ENCODE assay signal across 1 cellular context in genomic region chr5:54524082-54524481, GRCh38.
TF ChIP-seq lines count a peak whose summit lies in the region.

No MANE protein-coding gene starts in this region.

TF ChIP-seq in GM23338, 12 proteins besides CTCF, POLR2A, EP300 and RAD21 (continued from another document):
- TF ChIP-seq ZNF462 (CRISPR knock-in tag; IDR thresholded peaks at IDR 0.05) (no peak), REST (IDR thresholded peaks at IDR 0.05; ENCODE audit: unreplicated experiment) (no peak), NANOG (IDR thresholded peaks at IDR 0.05; ENCODE audit: borderline replicate concordance) (no peak), ZNF114 (CRISPR knock-in tag; IDR thresholded peaks at IDR 0.05) (no peak), STAT1 (IDR thresholded peaks at IDR 0.05; ENCODE audit: unreplicated experiment) (no peak), POLR2AphosphoS5 (IDR thresholded peaks at IDR 0.05; ENCODE audit: low read depth) (no peak), CREB1 (CRISPR knock-in tag; IDR thresholded peaks at IDR 0.05; ENCODE audit: low read depth) (no peak)
